24 cellular contexts compared by ENCODE assay signal in the genomic region with DNA sequence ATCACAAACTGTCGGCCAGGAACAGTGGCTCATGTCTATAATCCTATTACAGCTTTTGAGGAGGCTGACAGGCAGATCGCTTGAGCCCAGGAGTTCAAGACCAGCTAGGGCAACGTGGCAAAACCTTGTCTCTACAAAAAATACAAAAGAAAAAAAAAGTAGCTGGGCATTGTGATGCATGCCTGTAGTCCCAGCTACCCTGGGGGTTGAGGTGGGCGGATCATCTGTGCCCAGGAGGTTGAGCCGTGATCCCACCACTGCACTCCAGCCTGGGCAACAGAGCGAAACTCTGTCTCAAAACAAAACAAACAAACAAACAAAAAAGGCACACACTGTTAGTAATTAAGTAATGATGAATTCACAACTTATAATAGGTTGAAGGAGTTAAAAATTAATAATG.
DNase-seq lines count a peak whose midpoint lies in the region; ATAC-seq, FAIRE-seq and TF ChIP-seq lines count a peak whose summit lies in the region.
"Had no signal": no experiment of that assay in that cellular context is flagged by ENCODE, and none has a peak within 500 bp of the region (broad histone marks: within the 10 kb centered on the region; RNA-seq: fewer than 3 reads in every experiment).

No MANE protein-coding gene starts in this region.

- peak; percentile 5 for DNase-seq in ELF-1 (ENCODE audit: low read depth, low spot score)
- DNase-seq in H9 = peak; percentile 27
- DNase-seq in H1 (ENCODE audit: low read depth in 1 of 2, low spot score in 2 of 2) = no peak
- DNase-seq in osteocyte (ENCODE audit: extremely low spot score, unreplicated experiment) = no peak
- no peak for DNase-seq in activated CD4-positive, alpha-beta T cell treated with anti-CD3 and anti-CD28 coated beads, Interleukin-2, amount 10 ng/mL, durations not matched to agents 7 days and 5 days
- DNase-seq: 8988T; ACHN; AML-193; BE2C; CD4-positive, alpha-beta T cell; CD8-positive, alpha-beta memory T cell; DMS 273 treated with DMSO at 0.1 percent for 48 hours; DMS79; EL; GF-D8; HCEC 1CT had no signal

- no peaks in the 10 kb centered on the region for H3K36me3 ChIP-seq in H1 (ENCODE audit: control insufficient read depth in 2 of 4, insufficient read depth in 4 of 4, low read length in 3 of 4)
- H3K36me3 ChIP-seq: BE2C; BLaER1 treated with 17β-estradiol and CSF1 and Interleukin-3, amounts not matched to agents 10 nM and 100 nM had no signal

- no peak for TF ChIP-seq CTCF in H9 (conservative IDR thresholded peaks at IDR 0.05)
- TF ChIP-seq CTCF in H1 (IDR thresholded peaks at IDR 0.05; ENCODE audit: control extremely low read depth in 1 of 3, insufficient read depth in 1 of 3, low read depth in 1 of 3, low read length in 3 of 3) = no peak
- TF ChIP-seq CTCF in osteocyte (IDR thresholded peaks at IDR 0.05) = no peak

- no peak overlapping the region for H3K14ac ChIP-seq in H9 (ENCODE audit: insufficient read depth, low read length)
- H3K14ac ChIP-seq in H1 (ENCODE audit: insufficient read length) = no peak overlapping the region

- H3K4me1 Mint-ChIP-seq in H9 = peaks cover 17 to 20% of the 10 kb centered on the region in 2 experiments
- peaks cover 47% of the 10 kb centered on the region for H3K4me1 Mint-ChIP-seq in osteocyte (ENCODE audit: unreplicated experiment)
- H3K4me1 Mint-ChIP-seq in activated CD4-positive, alpha-beta T cell treated with anti-CD3 and anti-CD28 coated beads, Interleukin-2, amount 10 ng/mL, durations not matched to agents 7 days and 5 days = no peaks in the 10 kb centered on the region
- H3K4me1 Mint-ChIP-seq: CD14-positive monocyte; CD8-positive, alpha-beta memory T cell had no signal

- H3K4me2 ChIP-seq in H9 (ENCODE audit: insufficient read depth, insufficient read length, low read length) (no peak overlapping the region), H1 (ENCODE audit: insufficient read depth in 1 of 2, low read depth in 2 of 2, low read length in 2 of 2) (no peak overlapping the region)
- H3K4me2 ChIP-seq: A549; BLaER1 treated with 17β-estradiol and CSF1 and Interleukin-3, amounts not matched to agents 10 nM and 100 nM had no signal

- H3K27me3 Mint-ChIP-seq in H9 (ENCODE audit: low read depth) (no peaks in the 10 kb centered on the region), osteocyte (ENCODE audit: unreplicated experiment) (no peaks in the 10 kb centered on the region)
- H3K27me3 Mint-ChIP-seq in activated CD4-positive, alpha-beta T cell treated with anti-CD3 and anti-CD28 coated beads, Interleukin-2, amount 10 ng/mL, durations not matched to agents 7 days and 5 days = no peaks in the 10 kb centered on the region
- H3K27me3 Mint-ChIP-seq: CD4-positive, alpha-beta T cell; CD8-positive, alpha-beta memory T cell had no signal

- no peak overlapping the region for H3K4ac ChIP-seq in H9 (ENCODE audit: low read depth, low read length)
- H3K4ac ChIP-seq in H1 (replicated peaks; ENCODE audit: insufficient read length, low read depth, low read length) = no peak overlapping the region

- H2BK15ac ChIP-seq in H9 (ENCODE audit: low read depth, low read length) = no peak overlapping the region
- no peak overlapping the region for H2BK15ac ChIP-seq in H1 (ENCODE audit: low read length)

- H3T11ph ChIP-seq in H9 (ENCODE audit: low read length) = no peak overlapping the region

- H3K79me2 ChIP-seq in H9 (ENCODE audit: insufficient read depth, low read length) = no peaks in the 10 kb centered on the region
- no peaks in the 10 kb centered on the region for H3K79me2 ChIP-seq in H1 (ENCODE audit: control insufficient read depth in 1 of 2, insufficient read depth in 2 of 2, low read length in 2 of 2)

- H2BK20ac ChIP-seq in H9 (ENCODE audit: low read depth, low read length, poor library complexity, severe bottlenecking) (no peak overlapping the region), H1 (ENCODE audit: low read length) (no peak overlapping the region)

- H3K4me1 ChIP-seq in H9 (ENCODE audit: insufficient read depth, low read length) (no peaks in the 10 kb centered on the region), H1 (replicated peaks in 1 of 4; ENCODE audit: control insufficient read depth in 3 of 4, insufficient read depth in 4 of 4, low read length in 3 of 4) (no peaks in the 10 kb centered on the region; a peak in 2 of 7 replicates)
- H3K4me1 ChIP-seq: A549 had no signal

- H3K27ac ChIP-seq in H9 (ENCODE audit: insufficient read length, low read depth, low read length) (no peak overlapping the region), H1 (ENCODE audit: low read depth, low read length) (no peak overlapping the region)
- H3K27ac ChIP-seq: A549; BLaER1 treated with 17β-estradiol and CSF1 and Interleukin-3, amounts not matched to agents 10 nM and 100 nM had no signal

- H2AFZ ChIP-seq in H9 (ENCODE audit: low read length) (no peak overlapping the region), H1 (ENCODE audit: low read length) (no peak overlapping the region)

- H4K20me1 ChIP-seq in H9 (ENCODE audit: control insufficient read depth, insufficient read depth, insufficient read length) = no peaks in the 10 kb centered on the region
- H4K20me1 ChIP-seq in H1 (replicated peaks in 1 of 2; ENCODE audit: control insufficient read depth in 1 of 2, insufficient read depth in 2 of 2, low read length in 2 of 2) = no peaks in the 10 kb centered on the region
- H4K20me1 ChIP-seq: BLaER1 treated with 17β-estradiol and CSF1 and Interleukin-3, amounts not matched to agents 10 nM and 100 nM had no signal

- H3K4me3 Mint-ChIP-seq in H9 = no peak overlapping the region
- H3K4me3 Mint-ChIP-seq in osteocyte (ENCODE audit: unreplicated experiment) = no peak overlapping the region
- H3K4me3 Mint-ChIP-seq in activated CD4-positive, alpha-beta T cell treated with anti-CD3 and anti-CD28 coated beads, Interleukin-2, amount 10 ng/mL, durations not matched to agents 7 days and 5 days = no peak overlapping the region
- H3K4me3 Mint-ChIP-seq: CD14-positive monocyte; CD4-positive, alpha-beta T cell; CD8-positive, alpha-beta memory T cell had no signal

- H2BK5ac ChIP-seq in H9 (ENCODE audit: insufficient read length, low read length) (no peak overlapping the region), H1 (ENCODE audit: low read depth, low read length) (no peak overlapping the region)

- H3K79me1 ChIP-seq in H9 (ENCODE audit: insufficient read depth, low read depth, low read length, poor library complexity, severe bottlenecking) (no peaks in the 10 kb centered on the region), H1 (ENCODE audit: low read depth, low read length) (no peaks in the 10 kb centered on the region)

- H3K9ac ChIP-seq in H9 (ENCODE audit: extremely low read depth, insufficient read length, low read length) (no peak overlapping the region), H1 (replicated peaks in 1 of 4; ENCODE audit: extremely low read depth in 1 of 4, low read depth in 3 of 4, low read length in 3 of 4) (no peak overlapping the region)
- H3K9ac ChIP-seq: BLaER1 treated with 17β-estradiol and CSF1 and Interleukin-3, amounts not matched to agents 10 nM and 100 nM had no signal

- H3K27ac Mint-ChIP-seq in H9 = peak overlapping the region in 2 of 3 experiments; percentile 13 to 68; a peak in 1 of 7 replicates
- H3K27ac Mint-ChIP-seq in osteocyte (ENCODE audit: unreplicated experiment) = peak overlapping the region; percentile 21
- H3K27ac Mint-ChIP-seq in activated CD4-positive, alpha-beta T cell treated with anti-CD3 and anti-CD28 coated beads, Interleukin-2, amount 10 ng/mL, durations not matched to agents 7 days and 5 days = no peak overlapping the region
- H3K27ac Mint-ChIP-seq: CD14-positive monocyte; CD4-positive, alpha-beta T cell; CD8-positive, alpha-beta memory T cell had no signal

- H2BK120ac ChIP-seq in H9 (ENCODE audit: low read depth, low read length, poor library complexity, severe bottlenecking) (no peak overlapping the region), H1 (replicated peaks; ENCODE audit: low read depth, low read length) (no peak overlapping the region)

- ATAC-seq in HG03442 (IDR thresholded peaks at IDR 0.05; ENCODE audit: unreplicated experiment) = no peak
- no peak for ATAC-seq in GM21423 (IDR thresholded peaks at IDR 0.05; ENCODE audit: unreplicated experiment)
- ATAC-seq: A549 had no signal

- H3K23me2 ChIP-seq in H9 (ENCODE audit: insufficient read length, low read depth, low read length, poor library complexity, severe bottlenecking) (no peaks in the 10 kb centered on the region), H1 (ENCODE audit: low read depth, low read length) (no peaks in the 10 kb centered on the region)

- TF ChIP-seq POLR2A in H1 (IDR thresholded peaks at IDR 0.05; ENCODE audit: control extremely low read depth in 1 of 2, low read depth in 2 of 2, low read length in 2 of 2) = no peak

- H3K9me3 ChIP-seq in H9 (ENCODE audit: control insufficient read depth, low read depth, low read length) (no peaks in the 10 kb centered on the region), H1 (ENCODE audit: insufficient read depth in 2 of 2, low read depth in 1 of 2, low read length in 1 of 2) (no peaks in the 10 kb centered on the region)
- H3K9me3 ChIP-seq: A549; BE2C; BLaER1 treated with 17β-estradiol and CSF1 and Interleukin-3, amounts not matched to agents 10 nM and 100 nM had no signal

- no peaks in the 10 kb centered on the region for H3K9me3 Mint-ChIP-seq in H9
- H3K9me3 Mint-ChIP-seq in osteocyte (ENCODE audit: unreplicated experiment) = peaks cover 11% of the 10 kb centered on the region
- no peaks in the 10 kb centered on the region for H3K9me3 Mint-ChIP-seq in activated CD4-positive, alpha-beta T cell treated with anti-CD3 and anti-CD28 coated beads, Interleukin-2, amount 10 ng/mL, durations not matched to agents 7 days and 5 days
- H3K9me3 Mint-ChIP-seq: CD4-positive, alpha-beta T cell had no signal

- H3K36me3 Mint-ChIP-seq in H9 (ENCODE audit: insufficient read depth in 1 of 3, low read depth in 3 of 3) = no peaks in the 10 kb centered on the region
- H3K36me3 Mint-ChIP-seq in osteocyte (ENCODE audit: unreplicated experiment) = no peaks in the 10 kb centered on the region
- H3K36me3 Mint-ChIP-seq in activated CD4-positive, alpha-beta T cell treated with anti-CD3 and anti-CD28 coated beads, Interleukin-2, amount 10 ng/mL, durations not matched to agents 7 days and 5 days (ENCODE audit: low read depth) = no peaks in the 10 kb centered on the region
- H3K36me3 Mint-ChIP-seq: CD14-positive monocyte; CD8-positive, alpha-beta memory T cell had no signal

- WGBS in H9 (ENCODE audit: extremely low coverage, insufficient read length, low lambda C conversion rate) = no CpG with 5 or more reads among the region's 6 CpGs
- WGBS in H1 (ENCODE audit: extremely low coverage in 1 of 2, insufficient coverage in 1 of 2, insufficient read length in 1 of 2, insufficient replicate concordance in 2 of 2, low coverage in 1 of 2, low lambda C conversion rate in 2 of 2, missing lambda C conversion rate in 1 of 2), 2 experiments = 65% methylated on average over 6 of the region's 6 CpGs; no CpG with 5 or more reads in 1 of the 2 experiments

- no peak overlapping the region for H3K4me3 ChIP-seq in H1 (ENCODE audit: extremely low read depth in 1 of 4, insufficient read depth in 2 of 4, low read depth in 3 of 4, low read length in 4 of 4)
- H3K4me3 ChIP-seq: A549; BLaER1 treated with 17β-estradiol and CSF1 and Interleukin-3, amounts not matched to agents 10 nM and 100 nM had no signal

- H3K56ac ChIP-seq in H9 (ENCODE audit: insufficient read length, low read depth, low read length) (no peak overlapping the region), H1 (replicated peaks; ENCODE audit: insufficient read length, low read depth, low read length) (no peak overlapping the region)

- H3K23ac ChIP-seq in H9 (ENCODE audit: insufficient read length, low read depth, low read length) = no peak overlapping the region
- H3K23ac ChIP-seq in H1 (ENCODE audit: insufficient read length) = no peak overlapping the region

- no peak overlapping the region for H4K5ac ChIP-seq in H9 (ENCODE audit: insufficient read length, low read depth, low read length)
- no peak overlapping the region for H4K5ac ChIP-seq in H1 (ENCODE audit: insufficient read length, low read depth, low read length)

- no peaks in the 10 kb centered on the region for H3K27me3 ChIP-seq in H9 (ENCODE audit: insufficient read depth, low read length)
- no peaks in the 10 kb centered on the region for H3K27me3 ChIP-seq in H1 (replicated peaks in 1 of 4; ENCODE audit: control insufficient read depth in 3 of 4, extremely low read depth in 1 of 4, insufficient read depth in 3 of 4, low read length in 3 of 4)
- H3K27me3 ChIP-seq: BE2C; BLaER1 treated with 17β-estradiol and CSF1 and Interleukin-3, amounts not matched to agents 10 nM and 100 nM had no signal

- H3K18ac ChIP-seq in H9 (ENCODE audit: insufficient read length, low read depth, low read length) (no peak overlapping the region), H1 (ENCODE audit: extremely low read depth, low read length) (no peak overlapping the region)

- TF ChIP-seq EP300 in H1 (IDR thresholded peaks at IDR 0.05; ENCODE audit: borderline replicate concordance in 1 of 2, low read depth in 2 of 2, low read length in 2 of 2) = no peak

- no peak for FAIRE-seq in H1 (lab: Jason Lieb, UNC)
- FAIRE-seq: A549, D721Med, GM12891, GM18507 had no signal

- H2AK5ac ChIP-seq in H9 (ENCODE audit: insufficient read length, low read length) (no peak overlapping the region), H1 (ENCODE audit: low read depth, low read length) (no peak overlapping the region)

- H4K8ac ChIP-seq in H9 (replicated peaks; ENCODE audit: insufficient read length, low read depth, low read length) (no peak overlapping the region), H1 (ENCODE audit: extremely low read depth, insufficient read depth, low read length) (no peak overlapping the region)

- H4K91ac ChIP-seq in H9 (ENCODE audit: insufficient read length, low read depth, low read length) = no peak overlapping the region
- H4K91ac ChIP-seq in H1 (replicated peaks; ENCODE audit: insufficient read length, low read length) = no peak overlapping the region

- H2BK12ac ChIP-seq in H9 (ENCODE audit: insufficient read length, low read depth, low read length) = no peak overlapping the region
- no peak overlapping the region for H2BK12ac ChIP-seq in H1 (ENCODE audit: low read depth, low read length)

- CTCF ChIA-PET in H1 (lab: Charles Lee; ENCODE audit: partially characterized antibody) = interaction anchor here (0.5 kb wide), 1 partner anchor 47 kb away, joined by 3 read pairs; no protein-coding TSS in a partner anchor
- CTCF ChIA-PET in activated CD4-positive, alpha-beta T cell treated with anti-CD3 and anti-CD28 coated beads, Interleukin-2, amount 10 ng/mL, durations not matched to agents 7 days and 5 days (lab: Charles Lee) = no interaction called here

- no peak for TF ChIP-seq RAD21 in H1 (IDR thresholded peaks at IDR 0.05 in 1 of 2, conservative IDR thresholded peaks at IDR 0.05 in 1 of 2; ENCODE audit: low read depth in 2 of 2, low read length in 2 of 2)

- POLR2A ChIA-PET in H1 (lab: Charles Lee; ENCODE audit: partially characterized antibody) = no interaction called here
- POLR2A ChIA-PET in activated CD4-positive, alpha-beta T cell treated with anti-CD3 and anti-CD28 coated beads, Interleukin-2, amount 10 ng/mL, durations not matched to agents 7 days and 5 days (lab: Charles Lee) = no interaction called here

Comparison
In these comparisons a context has a peak if more than half of its experiments do, and no peak if none do; other contexts are left out.
1. DNase-seq: peak in ELF-1 (single experiment) and H9 (single experiment); none in H1 (0 of 2), osteocyte (single experiment) and activated CD4-positive, alpha-beta T cell treated with anti-CD3 and anti-CD28 coated beads, Interleukin-2, amount 10 ng/mL, durations not matched to agents 7 days and 5 days (single experiment).